1 cellular context compared by ENCODE assay signal in genomic region chrX:54640721-54641120, GRCh38.
TF ChIP-seq lines count a peak whose summit lies in the region.

No MANE protein-coding gene starts in this region.

TF ChIP-seq in HepG2, 621 proteins besides CTCF, POLR2A, EP300 and RAD21 (continued from another document):
- TF ChIP-seq ARID5B (CRISPR knock-in tag; IDR thresholded peaks at IDR 0.05) (0 out of 2 replicates have a peak, but pooled peaks have one; percentile 10), SALL1 (CRISPR knock-in tag; IDR thresholded peaks at IDR 0.05) (0 out of 2 replicates have a peak, but pooled peaks have one; percentile 19), TFAP4 (IDR thresholded peaks at IDR 0.05; ENCODE audit: borderline replicate concordance, low read depth) (peak; percentile 79; the same call in 1 of the 2 replicates), ZBTB2 (CRISPR knock-in tag; IDR thresholded peaks at IDR 0.05; ENCODE audit: low read depth) (no peak), HNF4A (CRISPR knock-in tag; IDR thresholded peaks at IDR 0.05) (peak; percentile 43; the same call in 1 of the 2 replicates), ZNF280B (CRISPR knock-in tag; IDR thresholded peaks at IDR 0.05; ENCODE audit: borderline replicate concordance) (no peak), SAP130 (CRISPR knock-in tag; IDR thresholded peaks at IDR 0.05; ENCODE audit: low read depth) (peak; percentile 17; the same call in 1 of the 2 replicates), SP2 (CRISPR knock-in tag; IDR thresholded peaks at IDR 0.05) (no peak), ARID3A (IDR thresholded peaks at IDR 0.05; ENCODE audit: low read depth, low read length) (peak; percentile 65)
